8 cellular contexts compared by ENCODE assay signal in the genomic region with DNA sequence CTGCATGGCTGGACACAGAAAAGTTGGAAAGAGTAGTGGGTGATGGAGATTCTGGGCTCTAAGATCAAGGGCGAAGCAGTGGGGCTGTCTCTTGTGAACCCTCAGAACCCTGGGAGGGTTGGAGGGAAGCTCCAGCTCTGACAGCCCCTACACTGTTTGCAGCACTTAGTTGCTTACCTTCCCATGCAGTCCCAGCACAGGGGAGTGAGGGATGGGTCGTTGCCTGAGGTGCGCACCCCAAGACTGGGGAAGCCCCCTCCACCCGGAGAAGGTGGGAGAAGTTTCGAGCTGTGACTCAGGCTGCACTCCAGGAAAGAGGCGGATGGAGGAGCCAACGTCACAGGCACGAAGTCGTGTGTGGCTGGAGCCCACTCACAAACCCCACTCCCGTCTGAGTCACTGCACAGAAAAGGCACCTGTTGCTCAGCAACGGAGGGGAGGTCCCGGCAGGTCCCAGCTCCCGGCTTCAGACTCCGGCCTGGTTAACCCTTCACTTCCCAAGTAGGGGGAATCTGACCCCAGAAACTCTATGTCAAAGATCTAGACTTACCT.
DNase-seq lines count a peak whose midpoint lies in the region; ATAC-seq and TF ChIP-seq lines count a peak whose summit lies in the region.

No MANE protein-coding gene starts in this region.

- ATAC-seq in activated naive CD4-positive, alpha-beta T cell treated with anti-CD3 and anti-CD28 coated beads, Interleukin-2, amount 50 U/mL, for 72 hours, result peak; percentile 94 to 97
- ATAC-seq in lower lobe of right lung, result peak; percentile 40 to 49
- ATAC-seq in stimulated activated naive CD8-positive, alpha-beta T cell treated with anti-CD3 and anti-CD28 coated beads, Interleukin-15, Interleukin-2, amounts not matched to agents 100 U/mL and 50 U/mL, for 24 hours, result peak; percentile 98

- H3K36me3 ChIP-seq in lower lobe of right lung (no peaks in the 10 kb centered on the region), left ventricle myocardium inferior (no peaks in the 10 kb centered on the region), right atrium auricular region (no peaks in the 10 kb centered on the region)

- H3K27ac Mint-ChIP-seq in activated naive CD4-positive, alpha-beta T cell treated with anti-CD3 and anti-CD28 coated beads, Interleukin-2, amount 50 U/mL, for 72 hours, result peak overlapping the region; percentile 12 to 65

- intact Hi-C loops in lower lobe of right lung (cut with DNase I), result no loop called here
- intact Hi-C loops in left ventricle myocardium inferior (cut with micrococcal nuclease), result no loop called here

- no peak for TF ChIP-seq CTCF in lower lobe of right lung (IDR thresholded peaks at IDR 0.05)
- TF ChIP-seq CTCF in left ventricle myocardium inferior (IDR thresholded peaks at IDR 0.05; ENCODE audit: borderline replicate concordance), result no peak
- no peak for TF ChIP-seq CTCF in right atrium auricular region (IDR thresholded peaks at IDR 0.05)

- no peak overlapping the region for H3K27ac ChIP-seq in lower lobe of right lung
- H3K27ac ChIP-seq in left ventricle myocardium inferior (replicated peaks), result no peak overlapping the region
- no peak overlapping the region for H3K27ac ChIP-seq in right atrium auricular region

- H3K4me1 ChIP-seq in lower lobe of right lung (no peaks in the 10 kb centered on the region), left ventricle myocardium inferior (peaks cover 5% of the 10 kb centered on the region), right atrium auricular region (no peaks in the 10 kb centered on the region)

- H3K9me3 Mint-ChIP-seq in activated naive CD4-positive, alpha-beta T cell treated with anti-CD3 and anti-CD28 coated beads, Interleukin-2, amount 50 U/mL, for 72 hours, result peaks cover 0 to 17% of the 10 kb centered on the region in 2 donors

- H3K4me3 ChIP-seq in lower lobe of right lung (no peak overlapping the region), left ventricle myocardium inferior (no peak overlapping the region), right atrium auricular region (no peak overlapping the region)

- peak; percentile 24 to 45 for DNase-seq in activated CD4-positive, alpha-beta T cell treated with anti-CD3 and anti-CD28 coated beads for 4 hours
- no peak for DNase-seq in activated CD4-positive, alpha-beta T cell treated with anti-CD3 and anti-CD28 coated beads, Interleukin-2, amount 50 U/mL, for 1 hour
- peak; percentile 59 to 86 for DNase-seq in activated naive CD4-positive, alpha-beta T cell treated with anti-CD3 and anti-CD28 coated beads, Interleukin-2, amount 50 U/mL, for 72 hours (ENCODE audit: low spot score in 2 of 2)
- DNase-seq in lower lobe of right lung (no peak), left ventricle myocardium inferior (no peak), HuH-7.5 (ENCODE audit: low spot score) (no peak), right atrium auricular region (ENCODE audit: low spot score) (no peak)
- peak; percentile 82 for DNase-seq in stimulated activated naive CD8-positive, alpha-beta T cell treated with anti-CD3 and anti-CD28 coated beads, Interleukin-15, Interleukin-2, amounts not matched to agents 100 U/mL and 50 U/mL, for 24 hours

- peaks cover 5 to 17% of the 10 kb centered on the region in 2 donors for H3K36me3 Mint-ChIP-seq in activated naive CD4-positive, alpha-beta T cell treated with anti-CD3 and anti-CD28 coated beads, Interleukin-2, amount 50 U/mL, for 72 hours

- H3K9me3 ChIP-seq in lower lobe of right lung (no peaks in the 10 kb centered on the region), left ventricle myocardium inferior (replicated peaks) (peaks cover 5% of the 10 kb centered on the region), right atrium auricular region (peaks cover 0 to 4% of the 10 kb centered on the region in 2 donors)

- H3K27me3 ChIP-seq in lower lobe of right lung (ENCODE audit: low read depth) (no peaks in the 10 kb centered on the region), left ventricle myocardium inferior (ENCODE audit: low read depth) (peaks cover 69% of the 10 kb centered on the region), right atrium auricular region (no peaks in the 10 kb centered on the region)

Comparison
In these comparisons a context has a peak if more than half of its experiments do, and no peak if none do; other contexts are left out.
1. DNase-seq: peak in activated CD4-positive, alpha-beta T cell treated with anti-CD3 and anti-CD28 coated beads for 4 hours (2 of 2), activated naive CD4-positive, alpha-beta T cell treated with anti-CD3 and anti-CD28 coated beads, Interleukin-2, amount 50 U/mL, for 72 hours (2 of 2) and stimulated activated naive CD8-positive, alpha-beta T cell treated with anti-CD3 and anti-CD28 coated beads, Interleukin-15, Interleukin-2, amounts not matched to agents 100 U/mL and 50 U/mL, for 24 hours (single experiment); none in activated CD4-positive, alpha-beta T cell treated with anti-CD3 and anti-CD28 coated beads, Interleukin-2, amount 50 U/mL, for 1 hour (single experiment), lower lobe of right lung (single experiment), left ventricle myocardium inferior (single experiment), HuH-7.5 (single experiment) and right atrium auricular region (single experiment).
2. ATAC-seq: peak in every context shown above with its lines; median percentile 98 in stimulated activated naive CD8-positive, alpha-beta T cell treated with anti-CD3 and anti-CD28 coated beads, Interleukin-15, Interleukin-2, amounts not matched to agents 100 U/mL and 50 U/mL, for 24 hours; 96 in activated naive CD4-positive, alpha-beta T cell treated with anti-CD3 and anti-CD28 coated beads, Interleukin-2, amount 50 U/mL, for 72 hours; 44 in lower lobe of right lung.